Comparison of ENCODE assay signal across 17 cellular contexts in genomic region chr14:89814126-89814525, GRCh38.
DNase-seq lines count a peak whose midpoint lies in the region; ATAC-seq and TF ChIP-seq lines count a peak whose summit lies in the region.
"Had no signal": no experiment of that assay in that cellular context is flagged by ENCODE, and none has a peak within 500 bp of the region (broad histone marks: within the 10 kb centered on the region; RNA-seq: fewer than 3 reads in every experiment).

No MANE protein-coding gene starts in this region.

- H3K36me3 ChIP-seq in HUES6 (ENCODE audit: control insufficient read depth, insufficient read depth, low read length), result no peaks in the 10 kb centered on the region
- H3K36me3 ChIP-seq in hepatocyte (replicated peaks; ENCODE audit: insufficient read depth, low read depth), result no peaks in the 10 kb centered on the region
- H3K36me3 ChIP-seq in prostate gland, result no peaks in the 10 kb centered on the region
- no peaks in the 10 kb centered on the region for H3K36me3 ChIP-seq in left lung
- no peaks in the 10 kb centered on the region for H3K36me3 ChIP-seq in H7 (replicated peaks; ENCODE audit: control insufficient read depth, insufficient read depth, low read length)
- H3K36me3 ChIP-seq: esophagus squamous epithelium, Peyer's patch, tibial nerve had no signal

- H3K4me3 ChIP-seq in HUES6 (ENCODE audit: low read depth, low read length), result no peak overlapping the region
- H3K4me3 ChIP-seq in astrocyte of the cerebellum (ENCODE audit: low read depth, low read length), result peak overlapping the region; percentile 6
- H3K4me3 ChIP-seq in hepatocyte, result no peak overlapping the region
- H3K4me3 ChIP-seq in skeletal muscle cell (ENCODE audit: low read depth, low read length), result no peak overlapping the region
- H3K4me3 ChIP-seq in prostate gland, result no peak overlapping the region
- H3K4me3 ChIP-seq in left lung, result no peak overlapping the region
- no peak overlapping the region for H3K4me3 ChIP-seq in H7 (ENCODE audit: insufficient read depth, low read depth, low read length)
- H3K4me3 ChIP-seq: esophagus squamous epithelium, Peyer's patch had no signal

- H3K79me2 ChIP-seq in hepatocyte, result no peaks in the 10 kb centered on the region

- H3K9ac ChIP-seq in HUES6 (ENCODE audit: low read length), result peak overlapping the region; percentile 56

- H3K27ac ChIP-seq in HUES6 (ENCODE audit: low read depth, low read length), result no peak overlapping the region; the same call in 1 of the 2 replicates
- H3K27ac ChIP-seq in hepatocyte, result peak overlapping the region; percentile 69
- no peak overlapping the region for H3K27ac ChIP-seq in prostate gland
- no peak overlapping the region for H3K27ac ChIP-seq in left lung
- H3K27ac ChIP-seq: esophagus squamous epithelium, HL-60, Peyer's patch, tibial nerve had no signal

- H3K9me2 ChIP-seq in hepatocyte (replicated peaks; ENCODE audit: insufficient read depth), result no peaks in the 10 kb centered on the region

- in situ Hi-C loops in astrocyte of the cerebellum (cut with HindIII; ENCODE audit: low sequenced_read_pairs), result no loop called here

- ATAC-seq in left lung, result no peak
- ATAC-seq: naive thymus-derived CD4-positive, alpha-beta T cell had no signal

- no peaks in the 10 kb centered on the region for H3K9me3 ChIP-seq in HUES6 (ENCODE audit: control insufficient read depth, insufficient read depth, low read depth, low read length)
- no peaks in the 10 kb centered on the region for H3K9me3 ChIP-seq in hepatocyte (ENCODE audit: low read depth)
- no peaks in the 10 kb centered on the region for H3K9me3 ChIP-seq in prostate gland
- H3K9me3 ChIP-seq in left lung, result no peaks in the 10 kb centered on the region
- H3K9me3 ChIP-seq: esophagus squamous epithelium, Peyer's patch, tibial nerve had no signal

- DNase-seq in astrocyte of the cerebellum (ENCODE audit: low read depth) (no peak), hepatocyte (ENCODE audit: low spot score) (no peak), skeletal muscle cell (ENCODE audit: low read depth) (peak; percentile 4), prostate gland (ENCODE audit: low spot score) (no peak), left lung (no peak), H7 (no peak)
- DNase-seq in central memory CD4-positive, alpha-beta T cell, result no peak
- DNase-seq: activated CD4-positive, alpha-beta T cell treated with anti-CD3 and anti-CD28 coated beads for 1 hour; esophagus squamous epithelium; head of caudate nucleus; naive thymus-derived CD4-positive, alpha-beta T cell; NCI-H2029; Peyer's patch; stimulated activated naive CD4-positive, alpha-beta T cell treated with Interleukin-2 at 50 U/mL for 16 hours had no signal

- H3K27me3 ChIP-seq in HUES6 (ENCODE audit: control insufficient read depth, insufficient read depth, low read length) (no peaks in the 10 kb centered on the region), hepatocyte (no peaks in the 10 kb centered on the region), prostate gland (replicated peaks; ENCODE audit: insufficient read depth) (no peaks in the 10 kb centered on the region), left lung (no peaks in the 10 kb centered on the region), H7 (ENCODE audit: control insufficient read depth, insufficient read depth, low read length) (no peaks in the 10 kb centered on the region)
- H3K27me3 ChIP-seq: esophagus squamous epithelium, Peyer's patch, tibial nerve had no signal

- 80% methylated on average over 11 of the region's 11 CpGs for WGBS in hepatocyte (ENCODE audit: low lambda C conversion rate, missing lambda C conversion rate)
- 85% methylated on average over 11 of the region's 11 CpGs for whole genome bisulfite sequencing in prostate gland

- intact Hi-C loops in prostate gland (cut with DNase I) (no loop called here), left lung (cut with DNase I) (no loop called here)

- TF ChIP-seq CTCF in astrocyte of the cerebellum (IDR thresholded peaks at IDR 0.05; ENCODE audit: low read depth, low read length, missing control alignments), result no peak
- no peak for TF ChIP-seq CTCF in hepatocyte (IDR thresholded peaks at IDR 0.05; ENCODE audit: poor library complexity)
- no peak for TF ChIP-seq CTCF in prostate gland (IDR thresholded peaks at IDR 0.05)
- no peak for TF ChIP-seq CTCF in left lung (IDR thresholded peaks at IDR 0.05)

- peak overlapping the region; percentile 59 for H3K4me2 ChIP-seq in hepatocyte

- no peak overlapping the region for H2AFZ ChIP-seq in hepatocyte

- H4K20me1 ChIP-seq in hepatocyte (ENCODE audit: insufficient read depth, poor library complexity, severe bottlenecking), result no peaks in the 10 kb centered on the region

- H3K4me1 ChIP-seq in HUES6 (ENCODE audit: control insufficient read depth, insufficient read depth, low read length) (peaks cover 3% of the 10 kb centered on the region; the same call in 1 of the 2 replicates), hepatocyte (ENCODE audit: insufficient read depth) (no peaks in the 10 kb centered on the region), prostate gland (replicated peaks) (no peaks in the 10 kb centered on the region), left lung (no peaks in the 10 kb centered on the region)
- H3K4me1 ChIP-seq: Peyer's patch, tibial nerve had no signal

- TF ChIP-seq POLR2A in prostate gland (IDR thresholded peaks at IDR 0.05), result no peak
